Comparison of ENCODE assay signal across 24 cellular contexts in the genomic region with DNA sequence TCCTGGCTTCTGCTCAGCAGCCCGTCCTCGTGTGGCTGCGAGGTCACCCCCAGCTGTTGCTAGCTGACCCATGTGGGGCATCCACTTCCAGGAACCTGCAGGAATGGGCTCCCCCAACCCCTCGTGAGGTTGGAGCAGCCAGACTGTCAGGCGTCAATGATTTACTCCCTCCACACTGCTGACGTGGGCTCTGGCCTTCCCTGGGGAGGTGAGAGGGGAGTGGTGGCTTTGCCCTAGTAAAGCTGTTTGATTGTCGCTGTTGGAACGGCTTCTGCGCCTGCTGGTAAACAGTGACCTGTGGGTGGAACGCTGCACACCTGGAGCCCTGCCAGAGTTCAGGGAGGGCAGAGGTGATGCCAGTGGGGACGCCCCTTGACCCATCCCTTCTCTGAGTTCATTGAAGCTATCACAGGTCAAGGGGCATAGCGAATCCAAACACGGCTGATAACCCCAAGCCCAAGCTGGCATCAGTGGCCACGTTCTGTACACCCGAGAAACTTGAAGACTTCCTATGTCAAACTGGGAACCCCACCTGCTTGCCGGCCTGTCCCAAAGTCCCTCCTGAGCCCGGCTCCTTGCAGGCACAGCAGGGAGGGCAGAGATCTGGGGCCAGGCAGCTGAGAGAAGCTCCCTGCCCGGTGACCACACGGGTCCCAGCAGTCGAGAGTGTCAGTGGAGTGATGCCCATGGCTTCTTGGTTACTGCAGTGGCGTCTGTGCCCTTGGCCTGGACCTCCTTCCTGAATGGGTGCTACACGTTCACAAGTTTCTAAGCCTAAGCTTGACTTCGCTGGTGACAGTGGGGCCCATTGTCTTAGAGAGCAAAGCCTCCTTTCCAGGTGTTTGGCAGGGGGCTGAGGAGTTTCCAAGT. TPM values are rescaled to one million over a fixed set of nuclear protein-coding genes. Genes with fewer than 3 reads are reported as not detected.
DNase-seq lines count a peak whose midpoint lies in the region; ATAC-seq and TF ChIP-seq lines count a peak whose summit lies in the region.
"Had no signal": no experiment of that assay in that cellular context is flagged by ENCODE, and none has a peak within 500 bp of the region (broad histone marks: within the 10 kb centered on the region; RNA-seq: fewer than 3 reads in every experiment).

No MANE protein-coding gene starts in this region.

- H3K9me3 Mint-ChIP-seq in activated naive CD8-positive, alpha-beta T cell treated with anti-CD3 and anti-CD28 coated beads, Interleukin-2, amount 10 ng/mL, durations not matched to agents 7 days and 5 days = no peaks in the 10 kb centered on the region
- no peaks in the 10 kb centered on the region for H3K9me3 Mint-ChIP-seq in activated naive CD8-positive, alpha-beta T cell treated with anti-CD3 and anti-CD28 coated beads for 36 hours
- H3K9me3 Mint-ChIP-seq: activated B cell treated with CpG ODN at 0.5 μM for 24 hours, HFFc6, naive B cell had no signal

- no peaks in the 10 kb centered on the region for H3K36me3 ChIP-seq in left ventricle myocardium inferior
- no peaks in the 10 kb centered on the region for H3K36me3 ChIP-seq in mucosa of descending colon (ENCODE audit: low read depth)
- H3K36me3 ChIP-seq in transverse colon = no peaks in the 10 kb centered on the region
- no peaks in the 10 kb centered on the region for H3K36me3 ChIP-seq in effector memory CD4-positive, alpha-beta T cell (ENCODE audit: control insufficient read depth, insufficient read depth, low read length)
- H3K36me3 ChIP-seq: esophagus squamous epithelium, gastroesophageal sphincter had no signal

- peaks cover 52% of the 10 kb centered on the region for H3K4me1 ChIP-seq in left ventricle myocardium inferior
- H3K4me1 ChIP-seq in mucosa of descending colon (ENCODE audit: low read depth) = peaks cover 52% of the 10 kb centered on the region
- H3K4me1 ChIP-seq in transverse colon = peaks cover 25 to 51% (median 47%) of the 10 kb centered on the region in 4 donors
- H3K4me1 ChIP-seq in effector memory CD4-positive, alpha-beta T cell (ENCODE audit: control insufficient read depth, insufficient read depth, low read length, poor library complexity, severe bottlenecking) = peaks cover 3% of the 10 kb centered on the region

- 51% methylated on average over 18 of the region's 23 CpGs; no CpG with 5 or more reads in 1 of the 2 donors for WGBS in transverse colon (ENCODE audit: low coverage in 1 of 2), 2 donors

- intact Hi-C loops in left ventricle myocardium inferior (cut with micrococcal nuclease) (no loop called here), mucosa of descending colon (cut with DNase I, micrococcal nuclease) (no loop called here), transverse colon (cut with DNase I; ENCODE audit: low total_unique reads) (no loop called here)

- H3K27me3 ChIP-seq in left ventricle myocardium inferior (ENCODE audit: low read depth) (peaks cover 52% of the 10 kb centered on the region), transverse colon (peaks cover 18% of the 10 kb centered on the region)
- peaks cover 10% of the 10 kb centered on the region for H3K27me3 ChIP-seq in effector memory CD4-positive, alpha-beta T cell (replicated peaks; ENCODE audit: control insufficient read depth, insufficient read depth, low read length, poor library complexity, severe bottlenecking)

- no peak for TF ChIP-seq EP300 in transverse colon (IDR thresholded peaks at IDR 0.05; ENCODE audit: low read depth)

- H3K27ac ChIP-seq in left ventricle myocardium inferior (replicated peaks) = no peak overlapping the region
- peak overlapping the region; percentile 68 to 77 (median 72) for H3K27ac ChIP-seq in transverse colon
- H3K27ac ChIP-seq in effector memory CD4-positive, alpha-beta T cell (ENCODE audit: insufficient read depth, low read length, poor library complexity, severe bottlenecking) = no peak overlapping the region
- H3K27ac ChIP-seq: 22Rv1, esophagus squamous epithelium, gastroesophageal sphincter had no signal

- no peaks in the 10 kb centered on the region for H3K36me3 Mint-ChIP-seq in activated naive CD8-positive, alpha-beta T cell treated with anti-CD3 and anti-CD28 coated beads, Interleukin-2, amount 10 ng/mL, durations not matched to agents 7 days and 5 days
- H3K36me3 Mint-ChIP-seq in activated naive CD8-positive, alpha-beta T cell treated with anti-CD3 and anti-CD28 coated beads for 36 hours = no peaks in the 10 kb centered on the region
- no peaks in the 10 kb centered on the region for H3K36me3 Mint-ChIP-seq in T-helper 17 cell (ENCODE audit: low read depth)
- H3K36me3 Mint-ChIP-seq: CD4-positive, alpha-beta memory T cell; naive B cell had no signal

- peak; percentile 21 for DNase-seq in activated naive CD8-positive, alpha-beta T cell treated with anti-CD3 and anti-CD28 coated beads, Interleukin-2, amount 10 ng/mL, durations not matched to agents 7 days and 5 days
- no peak for DNase-seq in activated naive CD8-positive, alpha-beta T cell treated with anti-CD3 and anti-CD28 coated beads for 36 hours
- DNase-seq in left ventricle myocardium inferior (peak; percentile 11), mucosa of descending colon (peak; percentile 90 to 91 (median 90)), transverse colon (peak; percentile 89), HK-2 (ENCODE audit: unreplicated experiment) (no peak), T-helper 17 cell (no peak)
- no peak for DNase-seq in effector memory CD4-positive, alpha-beta T cell
- DNase-seq: activated CD4-positive, alpha-beta T cell treated with anti-CD3 and anti-CD28 coated beads, Interleukin-2, amount 50 U/mL, for 4 hours; CD4-positive, alpha-beta memory T cell; DMS153; esophagus squamous epithelium; HFFc6; mesenchymal stem cell; naive B cell; NCI-H1105; NCI-H2029 treated with DMSO at 0.1 percent for 48 hours; OCI-M1; stimulated activated CD4-positive, alpha-beta T cell treated with anti-CD3 and anti-CD28 coated beads, Interleukin-15, amount 100 ng/mL, for 24 hours had no signal

- TF ChIP-seq POLR2A in transverse colon (IDR thresholded peaks at IDR 0.05) = no peak

- peaks cover 2% of the 10 kb centered on the region for H3K27me3 Mint-ChIP-seq in activated naive CD8-positive, alpha-beta T cell treated with anti-CD3 and anti-CD28 coated beads, Interleukin-2, amount 10 ng/mL, durations not matched to agents 7 days and 5 days
- H3K27me3 Mint-ChIP-seq in activated naive CD8-positive, alpha-beta T cell treated with anti-CD3 and anti-CD28 coated beads for 36 hours = peaks cover 25% of the 10 kb centered on the region
- peaks cover 24% of the 10 kb centered on the region for H3K27me3 Mint-ChIP-seq in T-helper 17 cell

- ATAC-seq in activated naive CD8-positive, alpha-beta T cell treated with anti-CD3 and anti-CD28 coated beads, Interleukin-2, amount 10 ng/mL, durations not matched to agents 7 days and 5 days (ENCODE audit: low read depth) = no peak
- ATAC-seq in mucosa of descending colon = peak; percentile 84
- no peak for ATAC-seq in T-helper 17 cell
- ATAC-seq: gastroesophageal sphincter had no signal

- no peak overlapping the region for H3K4me3 ChIP-seq in left ventricle myocardium inferior
- peak overlapping the region; percentile 17 for H3K4me3 ChIP-seq in mucosa of descending colon
- H3K4me3 ChIP-seq in transverse colon = no peak overlapping the region
- no peak overlapping the region for H3K4me3 ChIP-seq in effector memory CD4-positive, alpha-beta T cell (ENCODE audit: insufficient read depth, low read depth, low read length, poor library complexity, severe bottlenecking)
- H3K4me3 ChIP-seq: esophagus squamous epithelium, gastroesophageal sphincter had no signal

- H3K9me3 ChIP-seq in left ventricle myocardium inferior (replicated peaks) (no peaks in the 10 kb centered on the region), mucosa of descending colon (no peaks in the 10 kb centered on the region), transverse colon (no peaks in the 10 kb centered on the region), T-helper 17 cell (ENCODE audit: control insufficient read depth, low read length, poor library complexity, severe bottlenecking) (no peaks in the 10 kb centered on the region)
- H3K9me3 ChIP-seq in effector memory CD4-positive, alpha-beta T cell (ENCODE audit: control insufficient read depth, low read length) = no peaks in the 10 kb centered on the region
- H3K9me3 ChIP-seq: esophagus squamous epithelium had no signal

- H3K4me1 Mint-ChIP-seq in activated naive CD8-positive, alpha-beta T cell treated with anti-CD3 and anti-CD28 coated beads, Interleukin-2, amount 10 ng/mL, durations not matched to agents 7 days and 5 days = no peaks in the 10 kb centered on the region
- no peaks in the 10 kb centered on the region for H3K4me1 Mint-ChIP-seq in activated naive CD8-positive, alpha-beta T cell treated with anti-CD3 and anti-CD28 coated beads for 36 hours
- no peaks in the 10 kb centered on the region for H3K4me1 Mint-ChIP-seq in T-helper 17 cell
- H3K4me1 Mint-ChIP-seq: activated B cell treated with CpG ODN at 0.5 μM for 24 hours had no signal

- H3K27ac Mint-ChIP-seq in activated naive CD8-positive, alpha-beta T cell treated with anti-CD3 and anti-CD28 coated beads, Interleukin-2, amount 10 ng/mL, durations not matched to agents 7 days and 5 days = no peak overlapping the region
- no peak overlapping the region for H3K27ac Mint-ChIP-seq in activated naive CD8-positive, alpha-beta T cell treated with anti-CD3 and anti-CD28 coated beads for 36 hours
- H3K27ac Mint-ChIP-seq in T-helper 17 cell = no peak overlapping the region
- H3K27ac Mint-ChIP-seq: activated B cell treated with CpG ODN at 0.5 μM for 24 hours; CD4-positive, alpha-beta memory T cell; HFFc6; naive B cell had no signal

- TF ChIP-seq CTCF in left ventricle myocardium inferior (IDR thresholded peaks at IDR 0.05; ENCODE audit: borderline replicate concordance) (no peak), mucosa of descending colon (IDR thresholded peaks at IDR 0.05) (no peak), transverse colon (IDR thresholded peaks at IDR 0.05) (no peak)

- in situ Hi-C loops in transverse colon (cut with MboI; ENCODE audit: low pct_ligation_motif_present in 1 of 4, low pct_unique_long_range_greater_than_20kb in 1 of 4, low sequenced_read_pairs in 3 of 4) = no loop called here

- POLR2A ChIA-PET in activated naive CD8-positive, alpha-beta T cell treated with anti-CD3 and anti-CD28 coated beads, Interleukin-2, amount 10 ng/mL, durations not matched to agents 7 days and 5 days (lab: Charles Lee) = no interaction called here

- no peak overlapping the region for H3K4me3 Mint-ChIP-seq in activated naive CD8-positive, alpha-beta T cell treated with anti-CD3 and anti-CD28 coated beads, Interleukin-2, amount 10 ng/mL, durations not matched to agents 7 days and 5 days
- H3K4me3 Mint-ChIP-seq in activated naive CD8-positive, alpha-beta T cell treated with anti-CD3 and anti-CD28 coated beads for 36 hours = no peak overlapping the region
- H3K4me3 Mint-ChIP-seq in T-helper 17 cell = no peak overlapping the region
- H3K4me3 Mint-ChIP-seq: activated B cell treated with CpG ODN at 0.5 μM for 24 hours, HFFc6, naive B cell had no signal

RNA-seq across cellular contexts. Expression of gene ASPG, which starts 2.7 kb away (rescaled TPM):
- total RNA-seq in activated naive CD8-positive, alpha-beta T cell treated with anti-CD3 and anti-CD28 coated beads, Interleukin-2, amount 10 ng/mL, durations not matched to agents 7 days and 5 days = not detected
- total RNA-seq in activated naive CD8-positive, alpha-beta T cell treated with anti-CD3 and anti-CD28 coated beads for 36 hours = not detected
- 27.1 TPM for total RNA-seq in left ventricle myocardium inferior
- total RNA-seq in mucosa of descending colon = 10 to 100 TPM in 2 of 3 donors, 1 to 10 TPM in 1; 2.1 to 15.0 (median 14.2) TPM
- 10 to 100 TPM in 2 of 4 donors, 1 to 10 TPM in 2; 4.4 to 20.3 (median 8.7) TPM for total RNA-seq in transverse colon
- total RNA-seq in T-helper 17 cell = not detected
- total RNA-seq: activated B cell treated with CpG ODN at 0.5 μM for 24 hours; CD4-positive, alpha-beta memory T cell; G401; HFFc6; M059J had no signal

RNA-seq across cellular contexts. Expression of gene KIF26A, which starts 50.2 kb away (rescaled TPM):
- under 1 TPM; 0.17 to 0.26 TPM for total RNA-seq in activated naive CD8-positive, alpha-beta T cell treated with anti-CD3 and anti-CD28 coated beads, Interleukin-2, amount 10 ng/mL, durations not matched to agents 7 days and 5 days
- under 1 TPM; 0.89 to 0.94 TPM for total RNA-seq in activated naive CD8-positive, alpha-beta T cell treated with anti-CD3 and anti-CD28 coated beads for 36 hours
- total RNA-seq in left ventricle myocardium inferior = 6.5 TPM
- 1 to 10 TPM; 3.8 to 7.7 (median 6.5) TPM for total RNA-seq in mucosa of descending colon
- total RNA-seq in transverse colon = 1 to 10 TPM; 2.2 to 7.8 (median 4.4) TPM
- total RNA-seq in T-helper 17 cell = 1 to 10 TPM; 3.9 to 4.7 TPM
- total RNA-seq: activated B cell treated with CpG ODN at 0.5 μM for 24 hours, M059J had no signal

Comparison
In these comparisons a context has a peak if more than half of its experiments do, and no peak if none do; other contexts are left out.
1. DNase-seq: peak in activated naive CD8-positive, alpha-beta T cell treated with anti-CD3 and anti-CD28 coated beads, Interleukin-2, amount 10 ng/mL, durations not matched to agents 7 days and 5 days (single experiment), left ventricle myocardium inferior (single experiment), mucosa of descending colon (3 of 3) and transverse colon (single experiment); none in activated naive CD8-positive, alpha-beta T cell treated with anti-CD3 and anti-CD28 coated beads for 36 hours (single experiment), HK-2 (single experiment), T-helper 17 cell (0 of 3) and effector memory CD4-positive, alpha-beta T cell (0 of 3).
2. H3K27ac ChIP-seq: peak in transverse colon (4 of 4); none in left ventricle myocardium inferior (single experiment) and effector memory CD4-positive, alpha-beta T cell (single experiment).